16 cellular contexts compared by ENCODE assay signal in the genomic region with DNA sequence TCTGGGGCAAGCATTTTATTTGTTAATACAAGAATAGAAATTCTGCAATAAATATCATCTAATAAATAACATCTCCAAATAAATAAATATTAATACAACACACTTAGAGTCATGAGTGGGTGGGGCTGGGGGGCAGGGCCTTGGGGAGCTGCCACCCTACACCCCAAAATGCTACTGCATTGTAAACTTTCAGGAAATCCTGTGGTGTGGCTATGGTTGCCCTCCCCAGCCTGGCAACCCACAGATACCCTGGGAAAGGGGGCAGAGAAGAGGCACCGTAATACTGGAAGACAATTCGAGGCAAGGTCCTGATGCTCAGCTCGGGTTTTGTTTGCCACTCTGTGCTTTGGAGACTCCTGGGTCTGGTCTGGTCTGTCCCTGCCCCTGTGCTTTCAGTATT. TPM values are rescaled to one million over a fixed set of nuclear protein-coding genes. Genes with fewer than 3 reads are reported as not detected.
DNase-seq lines count a peak whose midpoint lies in the region; ATAC-seq and TF ChIP-seq lines count a peak whose summit lies in the region.
"Had no signal": no experiment of that assay in that cellular context is flagged by ENCODE, and none has a peak within 500 bp of the region (broad histone marks: within the 10 kb centered on the region; RNA-seq: fewer than 3 reads in every experiment).

No MANE protein-coding gene starts in this region.

- H3K4me1 ChIP-seq in BLaER1 = peaks cover 55% of the 10 kb centered on the region

- H3K27me3 ChIP-seq in BLaER1 (peaks cover 17% of the 10 kb centered on the region), H7 (ENCODE audit: control insufficient read depth, insufficient read depth, low read length) (peaks cover under 1% of the 10 kb centered on the region)
- H3K27me3 ChIP-seq: Peyer's patch had no signal

- H3K27me3 Mint-ChIP-seq in Calu3 (ENCODE audit: unreplicated experiment) = no peaks in the 10 kb centered on the region
- no peaks in the 10 kb centered on the region for H3K27me3 Mint-ChIP-seq in T-cell
- no peaks in the 10 kb centered on the region for H3K27me3 Mint-ChIP-seq in naive B cell

- H3K4me3 ChIP-seq in BLaER1 (no peak overlapping the region), H7 (ENCODE audit: insufficient read depth, low read depth, low read length) (no peak overlapping the region)
- H3K4me3 ChIP-seq: Peyer's patch had no signal

- H3K27ac ChIP-seq in BLaER1 = no peak overlapping the region

- peak in 3 of 4 experiments; percentile 32 to 63 (median 45) for ATAC-seq in T-cell (replicated peaks in 1 of 4)
- no peak for ATAC-seq in naive B cell (ENCODE audit: low read depth in 2 of 2)
- no peak for ATAC-seq in HG03196 (IDR thresholded peaks at IDR 0.05; ENCODE audit: unreplicated experiment)

- no TSS peak for BruUV-seq in Calu3 (replicated peaks; lab: Mats Ljungman, UMichigan)

- no peak overlapping the region for H3K9ac ChIP-seq in BLaER1

- H3K4me3 Mint-ChIP-seq in Calu3 (ENCODE audit: low read depth, unreplicated experiment) (no peak overlapping the region), T-cell (peak overlapping the region in 1 of 3 donors; percentile 59), naive B cell (peak overlapping the region in 5 of 8 donors; percentile 77 to 93 (median 86))

- peaks cover 22% of the 10 kb centered on the region for H3K36me3 Mint-ChIP-seq in Calu3 (ENCODE audit: insufficient read depth, unreplicated experiment)
- peaks cover 5% of the 10 kb centered on the region for H3K36me3 Mint-ChIP-seq in T-cell
- peaks cover 6 to 18% of the 10 kb centered on the region in 2 donors for H3K36me3 Mint-ChIP-seq in naive B cell

- no peaks in the 10 kb centered on the region for H3K9me3 Mint-ChIP-seq in Calu3 (ENCODE audit: low read depth, unreplicated experiment)
- no peaks in the 10 kb centered on the region for H3K9me3 Mint-ChIP-seq in T-cell
- H3K9me3 Mint-ChIP-seq in naive B cell = no peaks in the 10 kb centered on the region

- no peaks in the 10 kb centered on the region for H3K36me3 ChIP-seq in BLaER1
- no peaks in the 10 kb centered on the region for H3K36me3 ChIP-seq in H7 (replicated peaks; ENCODE audit: control insufficient read depth, insufficient read depth, low read length)

- intact Hi-C loops in Calu3 (cut with micrococcal nuclease; ENCODE audit: unreplicated experiment) = no loop called here

- H3K4me1 Mint-ChIP-seq in Calu3 (ENCODE audit: low read depth, unreplicated experiment) (peaks cover 25% of the 10 kb centered on the region), T-cell (peaks cover 47 to 60% (median 50%) of the 10 kb centered on the region in 3 donors), naive B cell (peaks cover 65 to 84% (median 80%) of the 10 kb centered on the region in 3 donors)

- no peak for TF ChIP-seq CTCF in Calu3 (IDR thresholded peaks at IDR 0.05; ENCODE audit: unreplicated experiment)

- CTCF ChIA-PET in Calu3 (lab: Charles Lee) (interaction anchor here (0.7 to 1.2 kb wide), 2 partner anchors 10 to 14 kb away, joined by 3 read pairs; no protein-coding TSS in a partner anchor), T-cell (lab: Charles Lee) (no interaction called here)

- H4K20me1 ChIP-seq in BLaER1 = peaks cover 18% of the 10 kb centered on the region

- peak overlapping the region; percentile 81 for H3K4me2 ChIP-seq in BLaER1

- DNase-seq in Calu3 = no peak
- no peak for DNase-seq in T-cell
- no peak for DNase-seq in naive B cell
- no peak for DNase-seq in NCI-H2171 treated with DMSO at 0.1 percent for 48 hours (lab: John Stamatoyannopoulos, UW)
- no peak for DNase-seq in DMS114 treated with DMSO at 0.1 percent for 48 hours (lab: John Stamatoyannopoulos, UW; ENCODE audit: unreplicated experiment)
- no peak for DNase-seq in H7
- DNase-seq: AML-193, COR-L47, GOT3, Kasumi-1, NCI-H1417, NCI-H2029, SHP77 treated with DMSO at 0.1 percent for 48 hours had no signal

- POLR2A ChIA-PET in T-cell (lab: Charles Lee) = no interaction called here

- peak overlapping the region; percentile 35 for H3K27ac Mint-ChIP-seq in Calu3 (ENCODE audit: unreplicated experiment)
- H3K27ac Mint-ChIP-seq in T-cell = peak overlapping the region; percentile 89 to 93
- peak overlapping the region in 5 of 6 donors; percentile 56 to 96 (median 84) for H3K27ac Mint-ChIP-seq in naive B cell

- no peaks in the 10 kb centered on the region for H3K9me3 ChIP-seq in BLaER1
- H3K9me3 ChIP-seq: Peyer's patch had no signal

RNA-seq across cellular contexts. Expression of gene CLCF1, which starts 9.2 kb away (rescaled TPM):
- total RNA-seq in Calu3 (2022) = 7.1 and 7.5 TPM in 2 replicates
- total RNA-seq in T-cell = 1 to 10 TPM; 2.2 to 8.5 (median 4.1) TPM
- polyA plus RNA-seq in naive B cell (ENCODE audit: low read depth in 6 of 6) = 10 to 100 TPM in 1 of 6 donors, 1 to 10 TPM in 5; 5.3 to 10.4 (median 7.7) TPM
- total RNA-seq in H7 (2014; rRNA removed; shearing (Covaris generic)) = 3.7 and 4.4 TPM in 2 replicates

RNA-seq across cellular contexts. Expression of gene POLD4, which starts 10.8 kb away (rescaled TPM):
- 95.1 and 119 TPM in 2 replicates for total RNA-seq in Calu3 (2022)
- total RNA-seq in T-cell = 100 to 1,000 TPM in 2 of 5 donors, 10 to 100 TPM in 3; 55.1 to 107 (median 98.0) TPM
- polyA plus RNA-seq in naive B cell (ENCODE audit: low read depth in 6 of 6) = 100 to 1,000 TPM; 340 to 535 (median 458) TPM
- total RNA-seq in H7 (2014; rRNA removed; shearing (Covaris generic)) = 49.8 and 53.9 TPM in 2 replicates

RNA-seq across cellular contexts. Expression of gene RAD9A, which starts 27.6 kb away (rescaled TPM):
- total RNA-seq in Calu3 (2022) = 26.9 and 38.6 TPM in 2 replicates
- total RNA-seq in T-cell = 10 to 100 TPM; 34.9 to 63.8 (median 56.2) TPM
- polyA plus RNA-seq in naive B cell (ENCODE audit: low read depth in 6 of 6) = 10 to 100 TPM in 4 of 6 donors, 1 to 10 TPM in 2; 6.7 to 17.5 (median 11.0) TPM
- 20.2 and 27.0 TPM in 2 replicates for total RNA-seq in H7 (2014; rRNA removed; shearing (Covaris generic))

RNA-seq across cellular contexts. Expression of gene PPP1CA, which starts 37.5 kb away (rescaled TPM):
- 179 and 180 TPM in 2 replicates for total RNA-seq in Calu3 (2022)
- total RNA-seq in T-cell = 100 to 1,000 TPM; 118 to 198 (median 186) TPM
- polyA plus RNA-seq in naive B cell (ENCODE audit: low read depth in 6 of 6) = 100 to 1,000 TPM; 492 to 795 (median 530) TPM
- 246 and 314 TPM in 2 replicates for total RNA-seq in H7 (2014; rRNA removed; shearing (Covaris generic))

RNA-seq across cellular contexts. Expression of gene TBC1D10C, which starts 39.7 kb away (rescaled TPM):
- not detected in 2 replicates for total RNA-seq in Calu3 (2022)
- 100 to 1,000 TPM; 288 to 449 (median 436) TPM for total RNA-seq in T-cell
- 100 to 1,000 TPM; 190 to 304 (median 239) TPM for polyA plus RNA-seq in naive B cell (ENCODE audit: low read depth in 6 of 6)
- total RNA-seq in H7 (2014; rRNA removed; shearing (Covaris generic)) = 0.44 and 0.52 TPM in 2 replicates

Comparison
In these comparisons a context has a peak if more than half of its experiments do, and no peak if none do; other contexts are left out.
1. H3K27ac Mint-ChIP-seq: peak in every context shown above with its lines; median percentile 91 in T-cell; 84 in naive B cell; 35 in Calu3.
2. ATAC-seq: peak in T-cell (3 of 4); none in naive B cell (0 of 2) and HG03196 (single experiment).